ENCODE assay signal across 27 cellular contexts in genomic region chr19:3477506-3477905, GRCh38. TPM values are rescaled to one million over a fixed set of nuclear protein-coding genes. Genes with fewer than 3 reads are reported as not detected.
"Had no signal": no experiment of that assay in that cellular context is flagged by ENCODE, and none has a peak within 500 bp of the region (broad histone marks: within the 10 kb centered on the region; RNA-seq: fewer than 3 reads in every experiment).

No MANE protein-coding gene starts in this region.

- H3K9me3 ChIP-seq: left ventricle myocardium inferior, lower lobe of right lung, ovary, right atrium auricular region, suprapubic skin, thyroid gland, uterus had no signal

- H3K9me3 Mint-ChIP-seq: endodermal cell; natural killer cell treated with Interleukin-12 subunit alpha and Interleukin-12 subunit beta and Interleukin-15 and Interleukin-18, amount 100 ng/mL, for 72 hours; neural progenitor cell; type B pancreatic cell had no signal

- H3K27me3 Mint-ChIP-seq: natural killer cell treated with Interleukin-12 subunit alpha and Interleukin-12 subunit beta and Interleukin-15 and Interleukin-18, amount 100 ng/mL, for 72 hours had no signal

- ATAC-seq: left cardiac atrium; lower lobe of right lung; natural killer cell treated with Interleukin-12 subunit alpha and Interleukin-12 subunit beta and Interleukin-15 and Interleukin-18, amount 100 ng/mL, for 72 hours had no signal

- H3K4me3 Mint-ChIP-seq: endodermal cell, neural progenitor cell, type B pancreatic cell had no signal

- H3K79me2 ChIP-seq: hepatocyte had no signal

- H3K9ac ChIP-seq: neural progenitor cell had no signal

- DNase-seq: effector CD4-positive, alpha-beta T cell; endodermal cell; erythroblast; foreskin melanocyte; head of caudate nucleus; kidney; left cardiac atrium; left ventricle myocardium inferior; lower lobe of right lung; mesenchymal stem cell; midbrain; nucleus accumbens; ovary; small intestine; stimulated activated CD4-positive, alpha-beta T cell treated with anti-CD3 and anti-CD28 coated beads, Interleukin-12 subunit alpha, Interleukin-12 subunit beta, amount 100 ng/mL, for 4 hours; stimulated activated naive CD4-positive, alpha-beta T cell treated with Interleukin-2 at 50 U/mL for 16 hours; thyroid gland; uterus had no signal

- H3K4me1 ChIP-seq: neural progenitor cell, thyroid gland had no signal

- H3K36me3 ChIP-seq: left ventricle myocardium inferior, lower lobe of right lung, neural progenitor cell, ovary, right atrium auricular region, suprapubic skin, thyroid gland, uterus had no signal

- H3K27me3 ChIP-seq: hepatocyte, ovary, thyroid gland had no signal

- FAIRE-seq: endothelial cell of umbilical vein, kidney, small intestine had no signal

- H3K4me2 ChIP-seq: hepatocyte, neural progenitor cell had no signal

- H3K36me3 Mint-ChIP-seq: natural killer cell treated with Interleukin-12 subunit alpha and Interleukin-12 subunit beta and Interleukin-15 and Interleukin-18, amount 100 ng/mL, for 72 hours; neural progenitor cell; type B pancreatic cell had no signal

- H3K4me3 ChIP-seq: hepatocyte, left ventricle myocardium inferior, lower lobe of right lung, neural progenitor cell, ovary, right atrium auricular region, suprapubic skin, thyroid gland, uterus had no signal

- H3K27ac ChIP-seq: hepatocyte, left ventricle myocardium inferior, lower lobe of right lung, neural progenitor cell, ovary, right atrium auricular region, suprapubic skin, thyroid gland, uterus had no signal

- H2AFZ ChIP-seq: hepatocyte had no signal

RNA-seq across cellular contexts. Expression of gene SMIM24, which starts 2.8 kb away (rescaled TPM):
- total RNA-seq: dermis microvascular lymphatic vessel endothelial cell, endodermal cell, endothelial cell of umbilical vein, left cardiac atrium, left ventricle myocardium inferior, lower lobe of right lung, posterior vena cava, right atrium auricular region, thyroid gland had no signal
- polyA plus RNA-seq: endothelial cell of umbilical vein had no signal

RNA-seq across cellular contexts. Expression of gene SMIM44, which starts 5.7 kb away (rescaled TPM):
- total RNA-seq: dermis microvascular lymphatic vessel endothelial cell; endodermal cell; endothelial cell of umbilical vein; hepatocyte; kidney; left cardiac atrium; left ventricle myocardium inferior; lower lobe of right lung; natural killer cell treated with Interleukin-12 subunit alpha and Interleukin-12 subunit beta and Interleukin-15 and Interleukin-18, amount 100 ng/mL, for 72 hours; posterior vena cava; right atrium auricular region; suprapubic skin; thyroid gland; uterus had no signal
- polyA plus RNA-seq: endothelial cell of umbilical vein, hepatocyte, ovary had no signal
